Comparison of ENCODE assay signal across 18 cellular contexts in the genomic region with DNA sequence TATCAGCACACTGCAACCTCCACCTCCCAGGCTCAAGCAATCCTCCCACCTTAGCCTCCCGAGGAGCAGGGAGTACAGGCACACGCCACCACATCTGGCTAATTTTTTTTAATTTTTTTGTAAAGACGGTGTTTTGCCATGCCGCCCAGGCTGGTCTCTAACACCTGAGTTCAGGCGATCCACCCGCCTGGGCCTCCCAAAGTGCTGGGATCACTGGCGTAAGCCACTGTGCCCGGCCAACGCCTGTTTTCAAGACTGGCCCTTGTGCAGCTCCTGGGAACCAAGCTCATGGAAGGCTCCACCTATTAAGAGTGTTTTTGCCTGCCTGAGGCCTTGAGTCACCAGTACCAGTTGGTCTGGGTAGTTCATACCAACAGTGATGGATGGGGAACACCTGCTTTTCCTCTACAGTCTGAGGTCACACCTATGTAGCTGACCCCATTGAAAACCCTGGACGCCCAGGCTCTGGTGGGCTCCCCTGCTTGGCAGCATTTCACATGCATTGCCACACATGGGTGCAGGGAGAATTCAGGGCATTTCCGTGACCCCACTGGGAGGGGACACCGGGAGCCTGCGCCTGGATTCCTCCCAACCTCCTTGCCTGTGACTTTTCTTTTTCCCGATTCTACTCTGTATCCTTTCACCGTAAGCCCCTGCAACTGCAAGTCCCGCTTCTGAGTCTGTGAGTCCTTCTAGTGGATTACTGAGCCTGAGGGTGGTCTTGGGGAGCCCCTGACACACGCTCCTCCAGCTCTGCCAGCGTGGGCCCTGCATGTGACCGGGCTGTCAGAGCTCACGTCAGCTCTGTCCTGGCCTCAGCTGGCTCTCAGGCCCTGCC.
A peak's percentile ranks its signal among the peaks of the same experiment; 100 is the strongest.
DNase-seq lines count a peak whose midpoint lies in the region; ATAC-seq and TF ChIP-seq lines count a peak whose summit lies in the region.
"Had no signal": no experiment of that assay in that cellular context is flagged by ENCODE, and none has a peak within 500 bp of the region (broad histone marks: within the 10 kb centered on the region; RNA-seq: fewer than 3 reads in every experiment).

No MANE protein-coding gene starts in this region.

- no peaks in the 10 kb centered on the region for H3K9me3 Mint-ChIP-seq in CD4-positive, alpha-beta T cell

- no peaks in the 10 kb centered on the region for H3K36me3 Mint-ChIP-seq in CD4-positive, alpha-beta T cell (ENCODE audit: low read depth)
- H3K36me3 Mint-ChIP-seq: CD4-positive, alpha-beta memory T cell had no signal

- H3K4me3 Mint-ChIP-seq in CD4-positive, alpha-beta T cell: no peak overlapping the region
- H3K4me3 Mint-ChIP-seq: CD4-positive, alpha-beta memory T cell had no signal

- H3K27me3 ChIP-seq in upper lobe of right lung: no peaks in the 10 kb centered on the region
- H3K27me3 ChIP-seq in CD4-positive, alpha-beta T cell (ENCODE audit: control insufficient read depth, insufficient read depth, low read length): no peaks in the 10 kb centered on the region
- H3K27me3 ChIP-seq: BE2C had no signal

- no peak overlapping the region for H3K27ac Mint-ChIP-seq in CD4-positive, alpha-beta T cell
- H3K27ac Mint-ChIP-seq: CD4-positive, alpha-beta memory T cell had no signal

- POLR2A ChIA-PET in CD4-positive, alpha-beta T cell (lab: Charles Lee): no interaction called here

- no peaks in the 10 kb centered on the region for H3K4me1 ChIP-seq in upper lobe of right lung
- H3K4me1 ChIP-seq: BE2C had no signal

- H3K27ac ChIP-seq in upper lobe of right lung: no peak overlapping the region
- H3K27ac ChIP-seq in CD4-positive, alpha-beta T cell (ENCODE audit: low read depth, low read length): no peak overlapping the region
- H3K27ac ChIP-seq: HL-60 had no signal

- DNase-seq in activated effector memory CD4-positive, alpha-beta T cell treated with anti-CD3 and anti-CD28 coated beads, Interleukin-2, amount 50 U/mL, for 16 hours: peak; percentile 47
- no peak for DNase-seq in activated effector memory CD4-positive, alpha-beta T cell treated with Interleukin-2 at 50 U/mL for 16 hours
- DNase-seq in ecto neural progenitor cell (ENCODE audit: low spot score) (peak; percentile 30), mesenteric fat pad (ENCODE audit: low spot score) (peak; percentile 82), upper lobe of right lung (peak; percentile 46), foreskin melanocyte (no peak)
- DNase-seq in CD4-positive, alpha-beta T cell: no peak
- DNase-seq: 8988T; BE2C; Calu3; CD4-positive, alpha-beta memory T cell; H7; MV-4-11; NCI-H1417; NCI-H1930; NCI-H526 treated with DMSO at 0.1 percent for 48 hours had no signal

- TF ChIP-seq CTCF in upper lobe of right lung (IDR thresholded peaks at IDR 0.05): no peak
- TF ChIP-seq CTCF in CD4-positive, alpha-beta T cell (IDR thresholded peaks at IDR 0.05): no peak

- H3K9me3 ChIP-seq in upper lobe of right lung: no peaks in the 10 kb centered on the region
- H3K9me3 ChIP-seq in CD4-positive, alpha-beta T cell (ENCODE audit: control insufficient read depth, low read length): no peaks in the 10 kb centered on the region
- H3K9me3 ChIP-seq: BE2C had no signal

- no peaks in the 10 kb centered on the region for H3K36me3 ChIP-seq in upper lobe of right lung
- H3K36me3 ChIP-seq: BE2C had no signal

- CTCF ChIA-PET in CD4-positive, alpha-beta T cell (lab: Charles Lee): no interaction called here

- H3K27me3 Mint-ChIP-seq in CD4-positive, alpha-beta T cell: no peaks in the 10 kb centered on the region
- H3K27me3 Mint-ChIP-seq: CD4-positive, alpha-beta memory T cell had no signal

- no peaks in the 10 kb centered on the region for H3K4me1 Mint-ChIP-seq in CD4-positive, alpha-beta T cell (ENCODE audit: low read depth)
- H3K4me1 Mint-ChIP-seq: CD4-positive, alpha-beta memory T cell had no signal

- H3K4me3 ChIP-seq in upper lobe of right lung: no peak overlapping the region

- ATAC-seq in upper lobe of right lung (no peak), HG03095 (IDR thresholded peaks at IDR 0.05; ENCODE audit: unreplicated experiment) (no peak)
- ATAC-seq in CD4-positive, alpha-beta T cell (ENCODE audit: poor library complexity): no peak

- intact Hi-C loops in upper lobe of right lung (cut with DNase I): no loop called here
- intact Hi-C loops in CD4-positive, alpha-beta T cell (cut with DNase I, micrococcal nuclease): no loop called here

Comparison
In these comparisons a context has a peak if more than half of its experiments do, and no peak if none do; other contexts are left out.
1. DNase-seq: peak in activated effector memory CD4-positive, alpha-beta T cell treated with anti-CD3 and anti-CD28 coated beads, Interleukin-2, amount 50 U/mL, for 16 hours (single experiment), ecto neural progenitor cell (single experiment), mesenteric fat pad (single experiment) and upper lobe of right lung (single experiment); none in activated effector memory CD4-positive, alpha-beta T cell treated with Interleukin-2 at 50 U/mL for 16 hours (single experiment), CD4-positive, alpha-beta T cell (0 of 10) and foreskin melanocyte (single experiment).